ENCODE assay signal across 19 cellular contexts in genomic region chr7:129208667-129209066, GRCh38. TPM values are rescaled to one million over a fixed set of nuclear protein-coding genes. Genes with fewer than 3 reads are reported as not detected.
"Had no signal": no experiment of that assay in that cellular context is flagged by ENCODE, and none has a peak within 500 bp of the region (broad histone marks: within the 10 kb centered on the region; RNA-seq: fewer than 3 reads in every experiment).

No MANE protein-coding gene starts in this region.

- FAIRE-seq: endothelial cell of umbilical vein had no signal

- H3K27ac Mint-ChIP-seq: endodermal cell; naive thymus-derived CD8-positive, alpha-beta T cell had no signal

- H3K4me3 Mint-ChIP-seq: endodermal cell had no signal

- H3K4me1 Mint-ChIP-seq: endodermal cell had no signal

- H3K36me3 Mint-ChIP-seq: naive thymus-derived CD8-positive, alpha-beta T cell had no signal

- DNase-seq: effector CD4-positive, alpha-beta T cell; endodermal cell; foreskin melanocyte; head of caudate nucleus; left colon; mammary epithelial cell; naive thymus-derived CD8-positive, alpha-beta T cell; sigmoid colon; stimulated activated CD4-positive, alpha-beta T cell treated with anti-CD3 and anti-CD28 coated beads, Interleukin-2, amount 100 ng/mL, for 24 hours; stimulated activated CD4-positive, alpha-beta T cell treated with anti-CD3 and anti-CD28 coated beads, Interleukin-4, amount 100 ng/mL, for 4 hours; stimulated activated naive CD4-positive, alpha-beta T cell; stomach; substantia nigra; transverse colon had no signal

- H3K27me3 Mint-ChIP-seq: naive thymus-derived CD8-positive, alpha-beta T cell had no signal

- ATAC-seq: left colon; naive thymus-derived CD8-positive, alpha-beta T cell had no signal

- H3K9me3 Mint-ChIP-seq: endodermal cell; naive thymus-derived CD8-positive, alpha-beta T cell had no signal

- H3K4me3 ChIP-seq: coronary artery, hepatocyte, sigmoid colon, skin epidermis, stomach, thoracic aorta, transverse colon had no signal

RNA-seq across cellular contexts. Expression of gene SMO, which starts 20.2 kb away (rescaled TPM):
- polyA plus RNA-seq: naive thymus-derived CD8-positive, alpha-beta T cell had no signal
